ENCODE assay signal across 14 cellular contexts in the genomic region with DNA sequence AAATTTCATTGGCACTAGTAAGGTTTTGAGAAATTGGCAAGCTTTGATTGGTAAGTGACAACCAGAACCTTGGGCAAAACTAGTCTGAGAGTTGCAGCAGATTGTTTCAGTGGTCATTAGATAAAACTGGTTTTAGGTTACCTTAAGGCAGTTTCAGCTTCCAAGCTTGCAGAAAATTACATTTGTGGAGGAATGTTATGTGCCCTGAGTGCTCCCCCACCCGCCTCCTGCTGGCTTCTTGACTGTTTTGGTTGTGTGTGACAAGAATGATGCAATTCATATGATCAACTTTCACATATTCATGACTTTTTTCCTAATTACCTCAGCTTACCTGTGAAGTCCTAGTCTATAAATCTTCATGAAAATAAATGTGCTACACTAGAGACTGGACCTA.
DNase-seq lines count a peak whose midpoint lies in the region; ATAC-seq and TF ChIP-seq lines count a peak whose summit lies in the region.
"Had no signal": no experiment of that assay in that cellular context is flagged by ENCODE, and none has a peak within 500 bp of the region (broad histone marks: within the 10 kb centered on the region; RNA-seq: fewer than 3 reads in every experiment).

No MANE protein-coding gene starts in this region.

- peak; percentile 18 for ATAC-seq in GM19463 (IDR thresholded peaks at IDR 0.05; ENCODE audit: unreplicated experiment)
- peak; percentile 24 for ATAC-seq in HG02852 (IDR thresholded peaks at IDR 0.05; ENCODE audit: unreplicated experiment)
- ATAC-seq in HG03571 (IDR thresholded peaks at IDR 0.05; ENCODE audit: unreplicated experiment) = peak; percentile 10
- ATAC-seq: activated naive CD8-positive, alpha-beta T cell treated with anti-CD3 and anti-CD28 coated beads, Interleukin-2, amount 50 U/mL, for 24 hours; gastrocnemius medialis had no signal

- H3K4me3 ChIP-seq in GM12865 (ENCODE audit: low read depth, low read length) = no peak overlapping the region
- H3K4me3 ChIP-seq: gastrocnemius medialis had no signal

- POLR2A ChIA-PET in GM10248 (lab: Yijun Ruan, JAX) = no interaction called here

- TF ChIP-seq CTCF in GM12865 (IDR thresholded peaks at IDR 0.05; ENCODE audit: insufficient read depth, low read depth, low read length, missing control alignments) = no peak
- TF ChIP-seq CTCF in GM10248 (IDR thresholded peaks at IDR 0.05; ENCODE audit: control extremely low read depth, extremely low read depth, low read depth, missing control alignments) = no peak

- CTCF ChIA-PET in GM10248 (lab: Yijun Ruan, JAX) = interaction anchor here (0.9 to 2.5 kb wide), 2 partner anchors 10 to 21 kb away, joined by 3 to 10 read pairs; no protein-coding TSS in a partner anchor

- DNase-seq in GM12865 (ENCODE audit: low read depth) (peak; percentile 41), 8988T (no peak), GM10248 (ENCODE audit: extremely low spot score) (no peak), NCI-H1092 (lab: John Stamatoyannopoulos, UW) (no peak), OCI-M1 (lab: John Stamatoyannopoulos, UW) (no peak)
- DNase-seq: activated naive CD8-positive, alpha-beta T cell treated with anti-CD3 and anti-CD28 coated beads, Interleukin-2, amount 50 U/mL, for 24 hours; DMS79; gastrocnemius medialis; NCI-H187 treated with DMSO at 0.1 percent for 48 hours; NK-92 treated with Interleukin-12 subunit alpha and Interleukin-12 subunit beta, amount 100 ng/mL, for 24 hours; stimulated activated naive CD4-positive, alpha-beta T cell had no signal
